In the genomic region with DNA sequence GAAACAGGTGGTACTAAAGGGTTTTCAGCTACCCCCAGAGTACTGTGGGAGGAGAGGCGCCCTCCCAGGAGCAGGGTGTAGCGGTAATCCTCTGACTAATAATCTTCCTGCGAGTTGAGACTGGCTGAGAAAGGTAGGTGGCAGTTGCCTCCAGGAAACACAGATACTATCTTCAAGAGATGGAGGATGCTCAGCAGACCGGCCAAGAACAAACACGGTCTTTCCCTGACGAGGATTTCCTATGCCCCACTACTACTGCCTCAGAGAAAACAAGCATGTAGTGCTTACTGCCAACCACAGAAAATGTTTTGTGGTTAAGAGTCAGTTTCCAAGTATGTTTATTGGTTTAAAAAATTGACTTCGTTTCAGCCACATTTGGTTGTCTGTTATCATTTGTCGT, we compare ENCODE assay signal across 8 cellular contexts. TPM values are rescaled to one million over a fixed set of nuclear protein-coding genes. Genes with fewer than 3 reads are reported as not detected.
A peak's percentile ranks its signal among the peaks of the same experiment; 100 is the strongest.
DNase-seq lines count a peak whose midpoint lies in the region; ATAC-seq, FAIRE-seq and TF ChIP-seq lines count a peak whose summit lies in the region.

No MANE protein-coding gene starts in this region.

- H3K9me3 ChIP-seq in DND-41 (ENCODE audit: insufficient read depth, low read length, severe bottlenecking) (no peaks in the 10 kb centered on the region), pancreas (no peaks in the 10 kb centered on the region)

- no peaks in the 10 kb centered on the region for H3K9me3 Mint-ChIP-seq in activated T-helper 17 cell treated with anti-CD3 and anti-CD28 coated beads, Interleukin-2, amount 50 U/mL, for 72 hours

- peaks cover 70% of the 10 kb centered on the region for H3K36me3 Mint-ChIP-seq in activated T-helper 17 cell treated with anti-CD3 and anti-CD28 coated beads, Interleukin-2, amount 50 U/mL, for 72 hours (ENCODE audit: low read depth)

- H3K27ac Mint-ChIP-seq in activated T-helper 17 cell treated with anti-CD3 and anti-CD28 coated beads, Interleukin-2, amount 50 U/mL, for 72 hours, result peak overlapping the region; percentile 86

- peaks cover 42% of the 10 kb centered on the region for H3K4me1 Mint-ChIP-seq in activated T-helper 17 cell treated with anti-CD3 and anti-CD28 coated beads, Interleukin-2, amount 50 U/mL, for 72 hours

- peak overlapping the region; percentile 77 for H3K4me3 Mint-ChIP-seq in activated T-helper 17 cell treated with anti-CD3 and anti-CD28 coated beads, Interleukin-2, amount 50 U/mL, for 72 hours

- no peaks in the 10 kb centered on the region for H3K27me3 ChIP-seq in DND-41 (ENCODE audit: insufficient read depth, low read length, poor library complexity)
- H3K27me3 ChIP-seq in kidney epithelial cell (ENCODE audit: control insufficient read depth, insufficient read depth, low read length), result no peaks in the 10 kb centered on the region
- H3K27me3 ChIP-seq in pancreas, result no peaks in the 10 kb centered on the region

- peaks cover 51% of the 10 kb centered on the region for H3K4me1 ChIP-seq in DND-41 (ENCODE audit: insufficient read depth, low read length)
- H3K4me1 ChIP-seq in pancreas, result peaks cover 11 to 19% (median 19%) of the 10 kb centered on the region in 3 donors

- WGBS in pancreas, 2 donors, result 87 to 89% methylated on average over 8 of the region's 8 CpGs

- H3K27me3 Mint-ChIP-seq in activated T-helper 17 cell treated with anti-CD3 and anti-CD28 coated beads, Interleukin-2, amount 50 U/mL, for 72 hours, result no peaks in the 10 kb centered on the region

- peak overlapping the region; percentile 62 for H3K4me2 ChIP-seq in DND-41 (ENCODE audit: insufficient read depth, low read length)

- intact Hi-C loops in pancreas (cut with DNase I), result no loop called here

- peak; percentile 90 for ATAC-seq in DND-41 (ENCODE audit: insufficient read depth, low read depth)
- peak; percentile 91 for ATAC-seq in GM21723 (IDR thresholded peaks at IDR 0.05; ENCODE audit: unreplicated experiment)
- ATAC-seq in activated T-helper 17 cell treated with anti-CD3 and anti-CD28 coated beads, Interleukin-2, amount 50 U/mL, for 72 hours (replicated peaks), result peak; percentile 85
- ATAC-seq in pancreas, result no peak

- peak overlapping the region; percentile 91 for H3K27ac ChIP-seq in DND-41 (ENCODE audit: low read length)
- H3K27ac ChIP-seq in pancreas, result no peak overlapping the region

- TF ChIP-seq CTCF in DND-41 (IDR thresholded peaks at IDR 0.05; ENCODE audit: borderline replicate concordance, extremely low read depth, low read length, poor library complexity, severe bottlenecking), result peak; percentile 56
- TF ChIP-seq CTCF in kidney epithelial cell (IDR thresholded peaks at IDR 0.05; ENCODE audit: insufficient read depth, low read length, poor library complexity, severe bottlenecking), result no peak
- TF ChIP-seq CTCF in pancreas (IDR thresholded peaks at IDR 0.05), result no peak

- H3K79me2 ChIP-seq in DND-41 (ENCODE audit: insufficient read depth, low read length), result peaks cover 34% of the 10 kb centered on the region

- H4K20me1 ChIP-seq in DND-41 (ENCODE audit: insufficient read depth, low read length), result no peaks in the 10 kb centered on the region

- no peak for FAIRE-seq in pancreas (lab: Jason Lieb, UNC)

- no peak overlapping the region for H2AFZ ChIP-seq in DND-41 (ENCODE audit: low read depth, low read length)

- peak overlapping the region in 1 of 2 experiments; percentile 46; a peak in 2 of 4 replicates for H3K4me3 ChIP-seq in DND-41 (ENCODE audit: low read depth in 1 of 2, low read length in 2 of 2)
- H3K4me3 ChIP-seq in kidney epithelial cell (ENCODE audit: low read depth, low read length), result no peak overlapping the region
- H3K4me3 ChIP-seq in pancreas, result no peak overlapping the region

- DNase-seq in DND-41 (peak; percentile 90), Kasumi-1 (lab: John Stamatoyannopoulos, UW) (peak; percentile 78 to 85), kidney epithelial cell (ENCODE audit: low read depth) (peak; percentile 63), ureter (ENCODE audit: low spot score) (peak; percentile 53), GOT3 (lab: John Stamatoyannopoulos, UW) (no peak), pancreas (no peak)

- peaks cover 57% of the 10 kb centered on the region for H3K36me3 ChIP-seq in DND-41 (ENCODE audit: insufficient read depth, low read length)
- peaks cover 1% of the 10 kb centered on the region for H3K36me3 ChIP-seq in kidney epithelial cell (ENCODE audit: control insufficient read depth, insufficient read depth, low read length)
- H3K36me3 ChIP-seq in pancreas, result peaks cover 0 to 28% (median 0%) of the 10 kb centered on the region in 3 donors

- H3K9ac ChIP-seq in DND-41 (ENCODE audit: low read depth, low read length), result peak overlapping the region; percentile 55

RNA-seq across cellular contexts. Expression of gene C6orf89, which starts 26.8 kb away (rescaled TPM):
- total RNA-seq in activated T-helper 17 cell treated with anti-CD3 and anti-CD28 coated beads, Interleukin-2, amount 50 U/mL, for 72 hours, result 10 to 100 TPM; 39.3 to 47.0 TPM
- total RNA-seq in kidney epithelial cell (31.4 and 42.5 TPM in 2 replicates), ureter (71.4 TPM), pancreas (10 to 100 TPM; 26.0 to 39.2 (median 31.9) TPM)
- polyA plus RNA-seq in pancreas, result 10 to 100 TPM; 11.6 to 15.9 TPM

RNA-seq across cellular contexts. Expression of gene PPIL1, which starts 38.0 kb away (rescaled TPM):
- total RNA-seq in activated T-helper 17 cell treated with anti-CD3 and anti-CD28 coated beads, Interleukin-2, amount 50 U/mL, for 72 hours, result 10 to 100 TPM; 23.6 to 60.3 TPM
- 49.5 and 52.4 TPM in 2 replicates for total RNA-seq in kidney epithelial cell
- 39.1 TPM for total RNA-seq in ureter
- total RNA-seq in pancreas, result 10 to 100 TPM in 3 of 6 donors, 1 to 10 TPM in 3; 5.1 to 13.1 (median 8.5) TPM
- polyA plus RNA-seq in pancreas, result 1 to 10 TPM; 7.7 to 9.7 TPM

RNA-seq across cellular contexts. Expression of gene PI16, which starts 42.0 kb away (rescaled TPM):
- 1 to 10 TPM; 1.8 to 2.1 TPM for total RNA-seq in activated T-helper 17 cell treated with anti-CD3 and anti-CD28 coated beads, Interleukin-2, amount 50 U/mL, for 72 hours
- total RNA-seq in kidney epithelial cell (not detected in 2 replicates), ureter (15.4 TPM), pancreas (1 to 10 TPM in 2 of 6 donors, under 1 TPM in 4; 0.23 to 6.9 (median 0.72) TPM)
- 1 to 10 TPM; 3.0 to 7.3 TPM for polyA plus RNA-seq in pancreas

Comparison
In these comparisons a context has a peak if more than half of its experiments do, and no peak if none do; other contexts are left out.
1. ATAC-seq: peak in DND-41 (single experiment), GM21723 (single experiment) and activated T-helper 17 cell treated with anti-CD3 and anti-CD28 coated beads, Interleukin-2, amount 50 U/mL, for 72 hours (single experiment); none in pancreas (0 of 4).
2. DNase-seq: peak in DND-41 (single experiment), Kasumi-1 (2 of 2), kidney epithelial cell (single experiment) and ureter (single experiment); none in GOT3 (single experiment) and pancreas (0 of 6).